In genomic region chr14:67965684-67966083, GRCh38 we compare ENCODE assay signal across 30 cellular contexts.
DNase-seq lines count a peak whose midpoint lies in the region; ATAC-seq and TF ChIP-seq lines count a peak whose summit lies in the region.
"Had no signal": no experiment of that assay in that cellular context is flagged by ENCODE, and none has a peak within 500 bp of the region (broad histone marks: within the 10 kb centered on the region; RNA-seq: fewer than 3 reads in every experiment).

No MANE protein-coding gene starts in this region.

- no peak for TF ChIP-seq EP300 in stomach (IDR thresholded peaks at IDR 0.05)

- H3K9me3 Mint-ChIP-seq in CD14-positive monocyte, result peaks cover 6 to 24% (median 10%) of the 10 kb centered on the region in 7 donors

- H3K4me3 ChIP-seq in breast epithelium (no peak overlapping the region), mucosa of descending colon (no peak overlapping the region), stomach (no peak overlapping the region), dorsolateral prefrontal cortex (no peak overlapping the region)
- H3K4me3 ChIP-seq: gastrocnemius medialis, HAP-1, left lung, ovary, right atrium auricular region had no signal

- peaks cover 12 to 15% of the 10 kb centered on the region in 2 donors for H3K36me3 Mint-ChIP-seq in CD14-positive monocyte

- H3K4me3 Mint-ChIP-seq in CD14-positive monocyte, result no peak overlapping the region
- H3K4me3 Mint-ChIP-seq: activated CD4-positive, alpha-beta T cell treated with anti-CD3 and anti-CD28 coated beads for 36 hours; activated CD8-positive, alpha-beta T cell treated with anti-CD3 and anti-CD28 coated beads, Interleukin-2, amount 10 ng/mL, durations not matched to agents 7 days and 5 days; activated naive CD8-positive, alpha-beta T cell; CD8-positive, alpha-beta T cell; nephron progenitor cell; T-helper 1 cell treated with Interleukin-12 subunit alpha and Interleukin-12 subunit beta and Interleukin-4 antibody, amounts not matched to agents 30 μg/mL and 1 μg/mL, for 36 hours had no signal

- H3K36me3 ChIP-seq in breast epithelium (no peaks in the 10 kb centered on the region), mucosa of descending colon (ENCODE audit: low read depth) (no peaks in the 10 kb centered on the region), stomach (no peaks in the 10 kb centered on the region)
- H3K36me3 ChIP-seq: gastrocnemius medialis, HAP-1, left lung, ovary, right atrium auricular region had no signal

- H3K27ac ChIP-seq in breast epithelium, result peak overlapping the region; percentile 80 to 83
- H3K27ac ChIP-seq in stomach, result peak overlapping the region; percentile 52 to 85 (median 73)
- no peak overlapping the region for H3K27ac ChIP-seq in dorsolateral prefrontal cortex
- H3K27ac ChIP-seq: gastrocnemius medialis, right atrium auricular region had no signal

- TF ChIP-seq CTCF in CD14-positive monocyte (IDR thresholded peaks at IDR 0.05) (no peak), breast epithelium (IDR thresholded peaks at IDR 0.05) (no peak), mucosa of descending colon (IDR thresholded peaks at IDR 0.05) (no peak), stomach (IDR thresholded peaks at IDR 0.05) (no peak), dorsolateral prefrontal cortex (IDR thresholded peaks at IDR 0.05 in 54 of 56, conservative IDR thresholded peaks at IDR 0.05 in 2 of 56; ENCODE audit: low read depth in 1 of 56, partially characterized antibody in 56 of 56) (no peak)

- H3K27me3 ChIP-seq in breast epithelium (no peaks in the 10 kb centered on the region), stomach (no peaks in the 10 kb centered on the region), dorsolateral prefrontal cortex (no peaks in the 10 kb centered on the region)
- H3K27me3 ChIP-seq: gastrocnemius medialis, left lung, ovary, right atrium auricular region had no signal

- DNase-seq in CD14-positive monocyte (ENCODE audit: low spot score), result no peak
- DNase-seq in breast epithelium (ENCODE audit: low spot score in 2 of 2), result no peak
- no peak for DNase-seq in mucosa of descending colon
- DNase-seq in stomach, result no peak
- no peak for DNase-seq in dorsolateral prefrontal cortex
- no peak for DNase-seq in T-helper 1 cell
- DNase-seq in putamen (ENCODE audit: low spot score), result no peak
- no peak for DNase-seq in NCI-H2196 (lab: John Stamatoyannopoulos, UW; ENCODE audit: unreplicated experiment)
- DNase-seq: activated CD4-positive, alpha-beta T cell treated with anti-CD3 and anti-CD28 coated beads for 36 hours; activated CD8-positive, alpha-beta T cell treated with anti-CD3 and anti-CD28 coated beads, Interleukin-2, amount 10 ng/mL, durations not matched to agents 7 days and 5 days; activated effector memory CD4-positive, alpha-beta T cell treated with Interleukin-2 at 50 U/mL for 16 hours; activated T-cell treated with anti-CD3 and anti-CD28 coated beads for 4 hours; AML-193; aorta; caudate nucleus; CD8-positive, alpha-beta T cell; gastrocnemius medialis; left lung; midbrain; NCI-H1930; NCI-H526 treated with DMSO at 0.1 percent for 48 hours; nephron progenitor cell; ovary; stimulated activated CD4-positive, alpha-beta T cell treated with anti-CD3 and anti-CD28 coated beads, Interleukin-2, amount 100 ng/mL, for 48 hours; substantia nigra had no signal

- intact Hi-C loops in CD14-positive monocyte (cut with micrococcal nuclease), result loop anchor here in 1 of 2 donors (10.0 kb wide), 2 partner anchors 249 to 829 kb away; partner anchors contain the start of gene ZFP36L1
- intact Hi-C loops in breast epithelium (cut with DNase I; ENCODE audit: low total_unique reads), result no loop called here
- intact Hi-C loops in mucosa of descending colon (cut with DNase I, micrococcal nuclease), result no loop called here
- intact Hi-C loops in stomach (cut with DNase I; ENCODE audit: low total_unique reads), result no loop called here
- intact Hi-C loops in dorsolateral prefrontal cortex (cut with DNase I), result no loop called here

- peak overlapping the region; percentile 55 to 94 (median 82) for H3K27ac Mint-ChIP-seq in CD14-positive monocyte
- H3K27ac Mint-ChIP-seq: activated CD4-positive, alpha-beta T cell treated with anti-CD3 and anti-CD28 coated beads for 36 hours; activated CD8-positive, alpha-beta T cell treated with anti-CD3 and anti-CD28 coated beads, Interleukin-2, amount 10 ng/mL, durations not matched to agents 7 days and 5 days; activated naive CD8-positive, alpha-beta T cell; CD8-positive, alpha-beta T cell; IgD-negative memory B cell; nephron progenitor cell; T-helper 1 cell treated with Interleukin-12 subunit alpha and Interleukin-12 subunit beta and Interleukin-4 antibody, amounts not matched to agents 30 μg/mL and 1 μg/mL, for 36 hours had no signal

- peaks cover 0 to 1% (median 0%) of the 10 kb centered on the region in 3 donors for H3K27me3 Mint-ChIP-seq in CD14-positive monocyte (ENCODE audit: low read depth in 3 of 3)
- H3K27me3 Mint-ChIP-seq: activated CD4-positive, alpha-beta T cell treated with anti-CD3 and anti-CD28 coated beads for 36 hours; activated naive CD8-positive, alpha-beta T cell; IgD-negative memory B cell had no signal

- ATAC-seq in mucosa of descending colon, result peak; percentile 53
- ATAC-seq: activated CD4-positive, alpha-beta T cell treated with anti-CD3 and anti-CD28 coated beads for 36 hours; activated CD8-positive, alpha-beta T cell treated with anti-CD3 and anti-CD28 coated beads, Interleukin-2, amount 10 ng/mL, durations not matched to agents 7 days and 5 days; CD8-positive, alpha-beta T cell; gastrocnemius medialis had no signal

- H3K4me1 ChIP-seq in breast epithelium (peaks cover 0 to 13% of the 10 kb centered on the region in 2 donors), mucosa of descending colon (ENCODE audit: low read depth) (peaks cover 43% of the 10 kb centered on the region), stomach (peaks cover 13 to 62% (median 48%) of the 10 kb centered on the region in 4 donors)
- H3K4me1 ChIP-seq: right atrium auricular region had no signal

- H3K4me1 Mint-ChIP-seq in CD14-positive monocyte, result peaks cover 56% of the 10 kb centered on the region

- H3K9me3 ChIP-seq in breast epithelium (no peaks in the 10 kb centered on the region), mucosa of descending colon (no peaks in the 10 kb centered on the region), stomach (no peaks in the 10 kb centered on the region)
- H3K9me3 ChIP-seq: gastrocnemius medialis, HAP-1, left lung, ovary, right atrium auricular region had no signal

- TF ChIP-seq POLR2A in breast epithelium (IDR thresholded peaks at IDR 0.05) (no peak), stomach (IDR thresholded peaks at IDR 0.05) (no peak)

- whole genome bisulfite sequencing in stomach, 5 donors, result 26 to 60% (median 35%) methylated on average over 3 of the region's 3 CpGs

Comparison
In these comparisons a context has a peak if more than half of its experiments do, and no peak if none do; other contexts are left out.
1. H3K27ac ChIP-seq: peak in breast epithelium (2 of 2) and stomach (5 of 5); none in dorsolateral prefrontal cortex (0 of 59).